In the genomic region with DNA sequence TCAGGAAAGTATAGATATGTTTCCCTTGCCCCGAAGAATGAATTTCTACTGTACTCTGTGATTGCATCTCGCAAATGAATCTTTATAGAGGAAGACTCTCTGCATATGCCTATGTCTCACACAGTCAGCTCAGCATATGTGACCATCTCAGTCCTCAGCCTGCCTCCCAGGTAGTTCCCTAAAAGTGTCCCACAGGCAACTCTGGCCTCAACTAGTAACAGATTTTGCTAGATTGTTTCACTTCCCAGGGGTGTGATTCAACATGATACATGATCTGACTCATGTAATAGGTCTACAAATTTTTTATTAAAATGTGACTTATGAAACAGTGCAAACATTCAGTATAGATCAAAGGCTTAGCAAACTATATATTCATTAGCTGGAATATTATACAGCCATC, we compare ENCODE assay signal across 19 cellular contexts.
DNase-seq lines count a peak whose midpoint lies in the region; ATAC-seq and TF ChIP-seq lines count a peak whose summit lies in the region.
"Had no signal": no experiment of that assay in that cellular context is flagged by ENCODE, and none has a peak within 500 bp of the region (broad histone marks: within the 10 kb centered on the region; RNA-seq: fewer than 3 reads in every experiment).

No MANE protein-coding gene starts in this region.

- TF ChIP-seq CTCF in mammary epithelial cell (conservative IDR thresholded peaks at IDR 0.05 in 1 of 2, IDR thresholded peaks at IDR 0.05 in 1 of 2; ENCODE audit: extremely low read depth in 1 of 2, insufficient read depth in 1 of 2, low read depth in 1 of 2, low read length in 2 of 2) (no peak), MCF 10A (IDR thresholded peaks at IDR 0.05; ENCODE audit: unreplicated experiment) (no peak), smooth muscle cell (IDR thresholded peaks at IDR 0.05; ENCODE audit: borderline replicate concordance, insufficient read depth, poor library complexity, severe bottlenecking) (no peak)

- no peaks in the 10 kb centered on the region for H3K4me1 Mint-ChIP-seq in MCF 10A (ENCODE audit: insufficient read depth, unreplicated experiment)
- H3K4me1 Mint-ChIP-seq in stimulated activated naive B cell treated with anti-CD40 and anti-IgM and Interleukin-4, amounts not matched to agents 10 μg/mL and 1 μg/mL and 100 μg/mL, for 72 hours: peaks cover 7 to 19% of the 10 kb centered on the region in 2 donors

- H4K20me1 ChIP-seq in mammary epithelial cell (ENCODE audit: insufficient read depth, low read length) (peaks cover 2% of the 10 kb centered on the region), smooth muscle cell (ENCODE audit: low read depth) (no peaks in the 10 kb centered on the region)

- no peaks in the 10 kb centered on the region for H3K27me3 ChIP-seq in mammary epithelial cell (ENCODE audit: insufficient read depth, low read length)
- H3K27me3 ChIP-seq in smooth muscle cell (ENCODE audit: low read depth): no peaks in the 10 kb centered on the region
- H3K27me3 ChIP-seq: body of pancreas, thyroid gland had no signal

- H3K36me3 ChIP-seq in mammary epithelial cell (ENCODE audit: insufficient read depth, low read length) (no peaks in the 10 kb centered on the region), SK-N-MC (ENCODE audit: insufficient read depth, low read length) (no peaks in the 10 kb centered on the region), smooth muscle cell (ENCODE audit: low read depth) (no peaks in the 10 kb centered on the region)
- H3K36me3 ChIP-seq: heart left ventricle, thyroid gland had no signal

- no peaks in the 10 kb centered on the region for H3K4me1 ChIP-seq in mammary epithelial cell (ENCODE audit: insufficient read depth, low read length)
- no peaks in the 10 kb centered on the region for H3K4me1 ChIP-seq in smooth muscle cell (ENCODE audit: low read depth)
- H3K4me1 ChIP-seq: body of pancreas, thyroid gland had no signal

- intact Hi-C loops in mammary epithelial cell (cut with micrococcal nuclease): no loop called here
- intact Hi-C loops in MCF 10A (cut with micrococcal nuclease): no loop called here

- ATAC-seq in HG03159 (IDR thresholded peaks at IDR 0.05; ENCODE audit: unreplicated experiment): peak; percentile 36
- peak; percentile 65 to 78 for ATAC-seq in stimulated activated naive B cell treated with anti-CD40 and anti-IgM and Interleukin-4, amounts not matched to agents 10 μg/mL and 1 μg/mL and 100 μg/mL, for 72 hours (replicated peaks)
- ATAC-seq: body of pancreas, esophagus mucosa, heart left ventricle had no signal

- peak; percentile 16 for DNase-seq in mammary epithelial cell
- no peak for DNase-seq in MCF 10A (ENCODE audit: unreplicated experiment)
- DNase-seq in SK-N-MC (ENCODE audit: low read depth, low spot score): no peak
- DNase-seq in stimulated activated naive B cell treated with anti-CD40 and anti-IgM and Interleukin-4, amounts not matched to agents 10 μg/mL and 1 μg/mL and 100 μg/mL, for 72 hours: peak; percentile 0
- no peak for DNase-seq in activated CD4-positive, alpha-beta T cell treated with anti-CD3 and anti-CD28 coated beads for 48 hours
- no peak for DNase-seq in smooth muscle cell (lab: John Stamatoyannopoulos, UW; ENCODE audit: unreplicated experiment)
- no peak for DNase-seq in KG1 (lab: John Stamatoyannopoulos, UW)
- DNase-seq: activated CD4-positive, alpha-beta T cell treated with anti-CD3 and anti-CD28 coated beads for 4 hours; body of pancreas; DND-41; SHP77; stimulated activated CD4-positive, alpha-beta T cell treated with anti-CD3 and anti-CD28 coated beads, Interleukin-2, amount 100 ng/mL, for 48 hours; thyroid gland had no signal

- H3K4me3 ChIP-seq in mammary epithelial cell (replicated peaks in 1 of 3; ENCODE audit: insufficient read depth in 1 of 3, low read depth in 2 of 3, low read length in 3 of 3) (no peak overlapping the region), SK-N-MC (no peak overlapping the region), smooth muscle cell (no peak overlapping the region)
- H3K4me3 ChIP-seq: body of pancreas, heart left ventricle, thyroid gland had no signal

- H3F3A ChIP-seq in smooth muscle cell (ENCODE audit: low read depth): no peaks in the 10 kb centered on the region

- no peak overlapping the region for H3K4me2 ChIP-seq in mammary epithelial cell (ENCODE audit: insufficient read depth, low read depth, low read length)
- H3K4me2 ChIP-seq in smooth muscle cell: no peak overlapping the region

- dilution Hi-C loops in mammary epithelial cell (cut with HindIII; ENCODE audit: low sequenced_read_pairs): no loop called here

- no peak overlapping the region for H3K27ac Mint-ChIP-seq in MCF 10A (ENCODE audit: low read depth, unreplicated experiment)
- no peak overlapping the region for H3K27ac Mint-ChIP-seq in stimulated activated naive B cell treated with anti-CD40 and anti-IgM and Interleukin-4, amounts not matched to agents 10 μg/mL and 1 μg/mL and 100 μg/mL, for 72 hours
- H3K27ac Mint-ChIP-seq: activated naive CD4-positive, alpha-beta T cell treated with anti-CD3 and anti-CD28 coated beads, Interleukin-2, amount 50 U/mL, for 24 hours; CD14-positive monocyte had no signal

- H3K9me3 ChIP-seq in mammary epithelial cell (replicated peaks; ENCODE audit: insufficient read depth, low read length) (no peaks in the 10 kb centered on the region), SK-N-MC (ENCODE audit: low read depth, low read length) (no peaks in the 10 kb centered on the region), smooth muscle cell (replicated peaks; ENCODE audit: low read depth) (no peaks in the 10 kb centered on the region)
- H3K9me3 ChIP-seq: body of pancreas, thyroid gland had no signal

- POLR2A ChIA-PET in MCF 10A (lab: Yijun Ruan, JAX): no interaction called here

- BruUV-seq in mammary epithelial cell (replicated peaks; lab: Mats Ljungman, UMichigan) (no TSS peak), MCF 10A (replicated peaks; lab: Mats Ljungman, UMichigan) (no TSS peak)

- in situ Hi-C loops in mammary epithelial cell (cut with MboI; ENCODE audit: low sequenced_read_pairs in 2 of 2): no loop called here

- no peaks in the 10 kb centered on the region for H3K36me3 Mint-ChIP-seq in MCF 10A (ENCODE audit: insufficient read depth, unreplicated experiment)
- peaks cover 2 to 3% of the 10 kb centered on the region in 2 donors for H3K36me3 Mint-ChIP-seq in stimulated activated naive B cell treated with anti-CD40 and anti-IgM and Interleukin-4, amounts not matched to agents 10 μg/mL and 1 μg/mL and 100 μg/mL, for 72 hours
- H3K36me3 Mint-ChIP-seq: activated naive CD4-positive, alpha-beta T cell treated with anti-CD3 and anti-CD28 coated beads, Interleukin-2, amount 50 U/mL, for 24 hours; CD14-positive monocyte had no signal

- H3K27me3 Mint-ChIP-seq in MCF 10A (ENCODE audit: insufficient read depth, unreplicated experiment): peaks cover 29% of the 10 kb centered on the region
- peaks cover 7 to 15% of the 10 kb centered on the region in 2 donors for H3K27me3 Mint-ChIP-seq in stimulated activated naive B cell treated with anti-CD40 and anti-IgM and Interleukin-4, amounts not matched to agents 10 μg/mL and 1 μg/mL and 100 μg/mL, for 72 hours

- no peak overlapping the region for H3K9ac ChIP-seq in mammary epithelial cell (ENCODE audit: insufficient read depth, low read length)
- no peak overlapping the region for H3K9ac ChIP-seq in SK-N-MC (ENCODE audit: insufficient read length)
- H3K9ac ChIP-seq in smooth muscle cell (ENCODE audit: low read depth): no peak overlapping the region

- H3K79me2 ChIP-seq in mammary epithelial cell (ENCODE audit: insufficient read depth, low read length) (no peaks in the 10 kb centered on the region), smooth muscle cell (ENCODE audit: low read depth) (no peaks in the 10 kb centered on the region)

- CTCF ChIA-PET in mammary epithelial cell (lab: Charles Lee; ENCODE audit: low non-redundant PET) (no interaction called here), MCF 10A (lab: Yijun Ruan, JAX) (interaction anchor here (0.5 to 0.6 kb wide), 2 partner anchors 130 to 879 kb away, joined by 3 to 7 read pairs; no protein-coding TSS in a partner anchor)

- H3K27ac ChIP-seq in mammary epithelial cell (ENCODE audit: insufficient read depth, low read depth, low read length): no peak overlapping the region
- peak overlapping the region; percentile 44; the same call in 1 of the 2 replicates for H3K27ac ChIP-seq in SK-N-MC
- H3K27ac ChIP-seq in smooth muscle cell (ENCODE audit: low read depth): no peak overlapping the region
- H3K27ac ChIP-seq: 22Rv1, body of pancreas, heart left ventricle, thyroid gland had no signal

- no peak overlapping the region for H2AFZ ChIP-seq in mammary epithelial cell (ENCODE audit: low read depth, low read length)
- H2AFZ ChIP-seq in smooth muscle cell (ENCODE audit: low read depth): no peak overlapping the region

- no peak overlapping the region for H3K4me3 Mint-ChIP-seq in MCF 10A (ENCODE audit: unreplicated experiment)
- no peak overlapping the region for H3K4me3 Mint-ChIP-seq in stimulated activated naive B cell treated with anti-CD40 and anti-IgM and Interleukin-4, amounts not matched to agents 10 μg/mL and 1 μg/mL and 100 μg/mL, for 72 hours
- H3K4me3 Mint-ChIP-seq: activated naive CD4-positive, alpha-beta T cell treated with anti-CD3 and anti-CD28 coated beads, Interleukin-2, amount 50 U/mL, for 24 hours; CD14-positive monocyte had no signal

- 33% methylated on average over 2 of the region's 2 CpGs for WGBS in mammary epithelial cell (ENCODE audit: low coverage, missing lambda C conversion rate)
- WGBS in smooth muscle cell (ENCODE audit: low lambda C conversion rate): 93% methylated on average over 2 of the region's 2 CpGs

- H3K9me3 Mint-ChIP-seq in MCF 10A (ENCODE audit: unreplicated experiment): peaks cover 7% of the 10 kb centered on the region
- H3K9me3 Mint-ChIP-seq in stimulated activated naive B cell treated with anti-CD40 and anti-IgM and Interleukin-4, amounts not matched to agents 10 μg/mL and 1 μg/mL and 100 μg/mL, for 72 hours: peaks cover 8 to 13% of the 10 kb centered on the region in 2 donors
- H3K9me3 Mint-ChIP-seq: activated naive CD4-positive, alpha-beta T cell treated with anti-CD3 and anti-CD28 coated beads, Interleukin-2, amount 50 U/mL, for 24 hours had no signal

Comparison
In these comparisons a context has a peak if more than half of its experiments do, and no peak if none do; other contexts are left out.
1. DNase-seq: peak in mammary epithelial cell (single experiment) and stimulated activated naive B cell treated with anti-CD40 and anti-IgM and Interleukin-4, amounts not matched to agents 10 μg/mL and 1 μg/mL and 100 μg/mL, for 72 hours (single experiment); none in MCF 10A (single experiment), SK-N-MC (single experiment), activated CD4-positive, alpha-beta T cell treated with anti-CD3 and anti-CD28 coated beads for 48 hours (single experiment), smooth muscle cell (single experiment) and KG1 (single experiment).